In the genomic region with DNA sequence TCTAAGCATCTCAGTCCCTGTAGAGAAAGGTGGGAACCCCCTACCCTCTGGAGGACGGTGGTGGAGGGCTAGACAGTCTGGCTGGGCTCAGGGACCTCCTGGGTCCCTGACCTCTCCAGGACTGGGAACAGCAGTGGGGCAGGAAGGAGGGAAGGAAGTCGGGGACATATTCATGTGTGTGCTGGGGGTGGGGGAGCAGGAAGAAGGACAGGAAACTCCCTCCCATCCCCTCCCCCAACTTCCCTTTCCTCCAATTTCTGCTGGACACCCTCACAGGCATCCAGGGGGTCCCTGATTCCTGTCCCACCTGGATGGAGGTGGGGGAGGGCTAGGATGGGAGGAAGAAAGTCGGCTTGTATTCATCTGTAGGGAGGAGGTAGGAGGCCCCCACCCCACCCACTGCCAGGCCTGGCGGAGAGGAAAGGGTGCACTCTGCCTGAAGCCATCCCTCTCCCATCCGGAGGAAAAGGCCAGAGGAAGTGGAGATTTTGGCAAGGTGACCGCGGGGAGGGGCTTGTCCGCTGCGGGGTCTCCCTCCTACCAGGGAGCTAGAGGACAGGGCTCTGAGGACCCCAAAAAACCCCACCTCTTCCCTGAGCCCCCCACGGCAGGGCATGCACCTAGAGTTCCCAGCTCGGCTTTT, we compare ENCODE assay signal across 18 cellular contexts. TPM values are rescaled to one million over a fixed set of nuclear protein-coding genes. Genes with fewer than 3 reads are reported as not detected.
DNase-seq lines count a peak whose midpoint lies in the region; ATAC-seq and TF ChIP-seq lines count a peak whose summit lies in the region.
"Had no signal": no experiment of that assay in that cellular context is flagged by ENCODE, and none has a peak within 500 bp of the region (broad histone marks: within the 10 kb centered on the region; RNA-seq: fewer than 3 reads in every experiment).

No MANE protein-coding gene starts in this region.

- no peak for TF ChIP-seq EP300 in stomach (IDR thresholded peaks at IDR 0.05)

- intact Hi-C loops in dorsolateral prefrontal cortex (cut with DNase I), result loop anchor here in 1 of 2 donors (5.0 kb wide), 1 partner anchor 46 kb away; no protein-coding TSS in a partner anchor
- intact Hi-C loops in right lobe of liver (cut with DNase I), result no loop called here
- intact Hi-C loops in stomach (cut with DNase I; ENCODE audit: low total_unique reads), result no loop called here

- DNase-seq in DMS 273 (lab: John Stamatoyannopoulos, UW; ENCODE audit: unreplicated experiment), result peak; percentile 35
- no peak for DNase-seq in DMS 273 treated with DMSO at 0.1 percent for 48 hours (lab: John Stamatoyannopoulos, UW)
- DNase-seq in dorsolateral prefrontal cortex, result no peak
- DNase-seq in right lobe of liver, result no peak
- DNase-seq in stomach, result no peak
- DNase-seq in stimulated activated CD4-positive, alpha-beta T cell treated with anti-CD3 and anti-CD28 coated beads, Interleukin-4, amount 100 ng/mL, for 4 hours, result no peak
- no peak for DNase-seq in globus pallidus (ENCODE audit: low spot score)
- DNase-seq in GM03348 (ENCODE audit: low spot score), result no peak
- DNase-seq: midbrain, NCI-H1048, NCI-H2081, NCI-H524 treated with DMSO at 0.1 percent for 48 hours, ovary, SJCRH30, transverse colon had no signal

- H3K27ac ChIP-seq in dorsolateral prefrontal cortex (peak overlapping the region in 48 of 59 donors; percentile 1 to 93 (median 82)), right lobe of liver (no peak overlapping the region), stomach (peak overlapping the region in 3 of 5 donors; percentile 15 to 55 (median 42))
- H3K27ac ChIP-seq: 22Rv1, ovary, SJCRH30 had no signal

- H3K27me3 ChIP-seq in dorsolateral prefrontal cortex (no peaks in the 10 kb centered on the region), right lobe of liver (peaks cover 4 to 5% of the 10 kb centered on the region in 2 donors), stomach (peaks cover 13 to 98% (median 53%) of the 10 kb centered on the region in 3 donors)
- H3K27me3 ChIP-seq: ovary had no signal

- TF ChIP-seq POLR2A in right lobe of liver (IDR thresholded peaks at IDR 0.05), result no peak
- no peak for TF ChIP-seq POLR2A in stomach (IDR thresholded peaks at IDR 0.05)

- TF ChIP-seq CTCF in dorsolateral prefrontal cortex (IDR thresholded peaks at IDR 0.05 in 54 of 56, conservative IDR thresholded peaks at IDR 0.05 in 2 of 56; ENCODE audit: low read depth in 1 of 56, partially characterized antibody in 56 of 56) (no peak), right lobe of liver (IDR thresholded peaks at IDR 0.05) (no peak), stomach (IDR thresholded peaks at IDR 0.05) (no peak)

- H3K4me1 ChIP-seq in right lobe of liver, result no peaks in the 10 kb centered on the region
- H3K4me1 ChIP-seq in stomach, result peaks cover 0 to 20% (median 9%) of the 10 kb centered on the region in 4 donors
- H3K4me1 ChIP-seq: SJCRH30 had no signal

- H3K9me3 ChIP-seq in right lobe of liver (no peaks in the 10 kb centered on the region), stomach (peaks cover 0 to 4% (median 0%) of the 10 kb centered on the region in 4 donors)
- H3K9me3 ChIP-seq: ovary, SJCRH30, transverse colon had no signal

- peak overlapping the region in 58 of 59 donors; percentile 36 to 79 (median 66) for H3K4me3 ChIP-seq in dorsolateral prefrontal cortex
- no peak overlapping the region for H3K4me3 ChIP-seq in right lobe of liver
- H3K4me3 ChIP-seq in stomach, result peak overlapping the region in 3 of 4 donors; percentile 3 to 21 (median 19)
- H3K4me3 ChIP-seq: ovary, SJCRH30, transverse colon had no signal

- WGBS in right lobe of liver (ENCODE audit: insufficient coverage, low coverage, low lambda C conversion rate, missing lambda C conversion rate), result 0% methylated on average over 4 of the region's 11 CpGs
- 6 to 18% (median 17%) methylated on average over 7 to 11 of the region's 11 CpGs for WGBS in stomach, 5 donors

- no peaks in the 10 kb centered on the region for H3K36me3 ChIP-seq in right lobe of liver
- H3K36me3 ChIP-seq in stomach, result no peaks in the 10 kb centered on the region
- H3K36me3 ChIP-seq: ovary, SJCRH30, transverse colon had no signal

- peak; percentile 16 to 38 (median 32) for ATAC-seq in right lobe of liver

RNA-seq across cellular contexts. Expression of gene NOVA2, which starts 2.3 kb away (rescaled TPM):
- total RNA-seq in dorsolateral prefrontal cortex (10 to 100 TPM; 41.1 to 95.4 (median 71.8) TPM), right lobe of liver (1 to 10 TPM in 2 of 6 experiments, under 1 TPM in 4; 0.66 to 2.5 (median 0.85) TPM), stomach (1 to 10 TPM in 2 of 5 donors, under 1 TPM in 1, not detected in 2; 0.45 to 1.8 (median 1.2) TPM)
- 10 to 100 TPM in 1 of 3 donors, 1 to 10 TPM in 1, under 1 TPM in 1; 0.38 to 10.7 (median 1.4) TPM for polyA plus RNA-seq in stomach
- total RNA-seq: CD4-positive, alpha-beta memory T cell had no signal
- polyA plus RNA-seq: CD4-positive, alpha-beta memory T cell had no signal

RNA-seq across cellular contexts. Expression of gene CCDC61, which starts 23.9 kb away (rescaled TPM):
- total RNA-seq in dorsolateral prefrontal cortex, result 10 to 100 TPM; 19.7 to 65.4 (median 34.3) TPM
- total RNA-seq in right lobe of liver, result 1 to 10 TPM; 5.8 to 9.7 (median 8.1) TPM
- 10 to 100 TPM in 3 of 5 donors, 1 to 10 TPM in 2; 2.4 to 38.8 (median 14.5) TPM for total RNA-seq in stomach
- 10 to 100 TPM; 10.7 to 17.9 (median 12.0) TPM for polyA plus RNA-seq in stomach

RNA-seq across cellular contexts. Expression of gene PGLYRP1, which starts 51.5 kb away (rescaled TPM):
- total RNA-seq in dorsolateral prefrontal cortex (1 to 10 TPM in 5 of 120 experiments, under 1 TPM in 5, not detected in 110; 0.65 to 1.8 (median 1.0) TPM), right lobe of liver (1 to 10 TPM in 1 of 6 experiments, under 1 TPM in 1, not detected in 4; 0.86 to 1.1 TPM), stomach (not detected)
- 1 to 10 TPM in 1 of 3 donors, under 1 TPM in 1, not detected in 1; 0.56 to 3.5 TPM for polyA plus RNA-seq in stomach
- total RNA-seq: CD4-positive, alpha-beta memory T cell; cerebellum; ovary; SJCRH30; transverse colon had no signal
- polyA plus RNA-seq: CD4-positive, alpha-beta memory T cell; ovary had no signal

RNA-seq across cellular contexts. Expression of gene NANOS2, which starts 56.8 kb away (rescaled TPM):
- total RNA-seq in dorsolateral prefrontal cortex, result 1 to 10 TPM in 1 of 120 experiments, under 1 TPM in 15, not detected in 104; 0.28 to 1.7 (median 0.49) TPM
- not detected for total RNA-seq in right lobe of liver
- not detected for total RNA-seq in stomach
- not detected for polyA plus RNA-seq in stomach
- total RNA-seq: CD4-positive, alpha-beta memory T cell; cerebellum; ovary; SJCRH30; transverse colon had no signal
- polyA plus RNA-seq: CD4-positive, alpha-beta memory T cell; ovary had no signal

Comparison
In these comparisons a context has a peak if more than half of its experiments do, and no peak if none do; other contexts are left out.
1. H3K27ac ChIP-seq: peak in dorsolateral prefrontal cortex (48 of 59) and stomach (3 of 5); none in right lobe of liver (0 of 3).
2. H3K4me3 ChIP-seq: peak in dorsolateral prefrontal cortex (58 of 59) and stomach (3 of 4); none in right lobe of liver (0 of 3).
3. RNA of gene NOVA2, which starts 2.3 kb away (total RNA-seq): 41.1 to 95.4 TPM in dorsolateral prefrontal cortex; 0.66 to 2.5 TPM in right lobe of liver and 0.45 to 1.8 TPM in stomach; every median in the first group is over 10 times any median in the second.